ENCODE assay signal across 14 cellular contexts in the genomic region with DNA sequence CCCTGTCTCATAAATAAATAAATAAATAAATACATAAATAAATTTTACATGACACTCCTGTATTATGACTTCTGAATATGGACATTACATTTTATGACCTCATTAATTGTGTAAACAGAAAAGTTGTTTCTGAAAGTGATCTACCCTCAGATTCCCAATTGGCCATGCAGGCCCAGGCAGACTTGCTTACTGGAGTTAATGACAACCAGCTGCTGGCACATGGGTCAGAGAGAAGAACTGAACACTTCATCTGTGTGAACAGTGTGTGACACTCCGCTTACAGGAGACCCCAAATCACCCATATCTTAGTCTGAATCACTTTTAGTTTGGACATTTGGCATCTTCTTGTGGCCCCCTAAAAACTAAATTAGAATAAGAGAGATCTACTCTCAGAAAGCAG. TPM values are rescaled to one million over a fixed set of nuclear protein-coding genes. Genes with fewer than 3 reads are reported as not detected.
DNase-seq lines count a peak whose midpoint lies in the region; ATAC-seq lines count a peak whose summit lies in the region.
"Had no signal": no experiment of that assay in that cellular context is flagged by ENCODE, and none has a peak within 500 bp of the region (broad histone marks: within the 10 kb centered on the region; RNA-seq: fewer than 3 reads in every experiment).

No MANE protein-coding gene starts in this region.

- H3K27ac Mint-ChIP-seq in activated CD8-positive, alpha-beta memory T cell treated with anti-CD3 and anti-CD28 coated beads, Interleukin-2, amount 10 ng/mL, durations not matched to agents 7 days and 5 days, result no peak overlapping the region
- no peak overlapping the region for H3K27ac Mint-ChIP-seq in T-cell

- peak; percentile 28 for DNase-seq in activated CD8-positive, alpha-beta memory T cell treated with anti-CD3 and anti-CD28 coated beads, Interleukin-2, amount 10 ng/mL, durations not matched to agents 7 days and 5 days
- DNase-seq in activated CD8-positive, alpha-beta memory T cell treated with anti-CD3 and anti-CD28 coated beads, Interleukin-2, amount 50 U/mL, for 48 hours, result no peak
- DNase-seq in GM04504 (ENCODE audit: low read depth), result peak; percentile 19
- peak; percentile 79 for DNase-seq in fibroblast of gingiva (ENCODE audit: low read depth)
- DNase-seq in T-cell, result no peak
- DNase-seq in head of caudate nucleus, result no peak
- DNase-seq: DMS79 treated with DMSO at 0.1 percent for 48 hours, H9, Kasumi-1, MG63, NCI-H1092, NCI-H2081 treated with DMSO at 0.1 percent for 48 hours, SHP77 had no signal

- H3K9me3 Mint-ChIP-seq in activated CD8-positive, alpha-beta memory T cell treated with anti-CD3 and anti-CD28 coated beads, Interleukin-2, amount 10 ng/mL, durations not matched to agents 7 days and 5 days (ENCODE audit: low read depth), result no peaks in the 10 kb centered on the region
- H3K9me3 Mint-ChIP-seq in T-cell, result no peaks in the 10 kb centered on the region
- H3K9me3 Mint-ChIP-seq: H9 had no signal

- ATAC-seq in activated CD8-positive, alpha-beta memory T cell treated with anti-CD3 and anti-CD28 coated beads, Interleukin-2, amount 10 ng/mL, durations not matched to agents 7 days and 5 days, result no peak
- ATAC-seq in T-cell (replicated peaks in 1 of 4) (no peak), HG03521 (IDR thresholded peaks at IDR 0.05; ENCODE audit: unreplicated experiment) (no peak)

- H3K4me1 Mint-ChIP-seq in activated CD8-positive, alpha-beta memory T cell treated with anti-CD3 and anti-CD28 coated beads, Interleukin-2, amount 10 ng/mL, durations not matched to agents 7 days and 5 days, result peaks cover 20% of the 10 kb centered on the region
- peaks cover 17 to 25% (median 19%) of the 10 kb centered on the region in 3 donors for H3K4me1 Mint-ChIP-seq in T-cell
- H3K4me1 Mint-ChIP-seq: H9 had no signal

- intact Hi-C loops in head of caudate nucleus (cut with DNase I), result no loop called here

- H3K36me3 Mint-ChIP-seq in activated CD8-positive, alpha-beta memory T cell treated with anti-CD3 and anti-CD28 coated beads, Interleukin-2, amount 10 ng/mL, durations not matched to agents 7 days and 5 days, result peaks cover 59% of the 10 kb centered on the region
- H3K36me3 Mint-ChIP-seq in T-cell, result peaks cover 55% of the 10 kb centered on the region

- CTCF ChIA-PET in activated CD8-positive, alpha-beta memory T cell treated with anti-CD3 and anti-CD28 coated beads, Interleukin-2, amount 10 ng/mL, durations not matched to agents 7 days and 5 days (lab: Charles Lee), result no interaction called here
- CTCF ChIA-PET in T-cell (lab: Charles Lee), result no interaction called here

- POLR2A ChIA-PET in T-cell (lab: Charles Lee), result no interaction called here

- H3K4me3 Mint-ChIP-seq in activated CD8-positive, alpha-beta memory T cell treated with anti-CD3 and anti-CD28 coated beads, Interleukin-2, amount 10 ng/mL, durations not matched to agents 7 days and 5 days, result no peak overlapping the region
- H3K4me3 Mint-ChIP-seq in T-cell, result no peak overlapping the region
- H3K4me3 Mint-ChIP-seq: H9 had no signal

- H3K27me3 Mint-ChIP-seq in activated CD8-positive, alpha-beta memory T cell treated with anti-CD3 and anti-CD28 coated beads, Interleukin-2, amount 10 ng/mL, durations not matched to agents 7 days and 5 days, result no peaks in the 10 kb centered on the region
- H3K27me3 Mint-ChIP-seq in T-cell, result no peaks in the 10 kb centered on the region

RNA-seq across cellular contexts. Expression of gene PARP12, which starts 31.4 kb away (rescaled TPM):
- 100 to 1,000 TPM; 104 to 215 TPM for total RNA-seq in activated CD8-positive, alpha-beta memory T cell treated with anti-CD3 and anti-CD28 coated beads, Interleukin-2, amount 10 ng/mL, durations not matched to agents 7 days and 5 days
- 100 to 1,000 TPM; 104 to 129 (median 108) TPM for total RNA-seq in T-cell

Comparison
In these comparisons a context has a peak if more than half of its experiments do, and no peak if none do; other contexts are left out.
1. DNase-seq: peak in activated CD8-positive, alpha-beta memory T cell treated with anti-CD3 and anti-CD28 coated beads, Interleukin-2, amount 10 ng/mL, durations not matched to agents 7 days and 5 days (single experiment), GM04504 (single experiment) and fibroblast of gingiva (single experiment); none in activated CD8-positive, alpha-beta memory T cell treated with anti-CD3 and anti-CD28 coated beads, Interleukin-2, amount 50 U/mL, for 48 hours (single experiment), T-cell (0 of 34) and head of caudate nucleus (0 of 42).